ENCODE assay signal across 15 cellular contexts in genomic region chr6:113351183-113351834, GRCh38.
DNase-seq lines count a peak whose midpoint lies in the region; ATAC-seq and TF ChIP-seq lines count a peak whose summit lies in the region.
"Had no signal": no experiment of that assay in that cellular context is flagged by ENCODE, and none has a peak within 500 bp of the region (broad histone marks: within the 10 kb centered on the region; RNA-seq: fewer than 3 reads in every experiment).

No MANE protein-coding gene starts in this region.

- H3K4me1 Mint-ChIP-seq in Calu3 (ENCODE audit: low read depth, unreplicated experiment) = peaks cover 54% of the 10 kb centered on the region
- H3K4me1 Mint-ChIP-seq in stimulated activated naive B cell treated with anti-CD40 and anti-IgM and Interleukin-4, amounts not matched to agents 10 μg/mL and 1 μg/mL and 100 μg/mL, for 72 hours = peaks cover 5 to 8% of the 10 kb centered on the region in 2 donors

- H3K4me1 ChIP-seq in mesodermal cell (ENCODE audit: control insufficient read depth, insufficient read depth, low read length, poor library complexity, severe bottlenecking) (peaks cover 45% of the 10 kb centered on the region), transverse colon (peaks cover 0 to 25% (median 4%) of the 10 kb centered on the region in 4 donors)
- H3K4me1 ChIP-seq: neural progenitor cell had no signal

- H3K27ac Mint-ChIP-seq in Calu3 (ENCODE audit: unreplicated experiment) = peak overlapping the region; percentile 46
- no peak overlapping the region for H3K27ac Mint-ChIP-seq in stimulated activated naive B cell treated with anti-CD40 and anti-IgM and Interleukin-4, amounts not matched to agents 10 μg/mL and 1 μg/mL and 100 μg/mL, for 72 hours
- H3K27ac Mint-ChIP-seq: neural progenitor cell had no signal

- ATAC-seq in stimulated activated naive B cell treated with anti-CD40 and anti-IgM and Interleukin-4, amounts not matched to agents 10 μg/mL and 1 μg/mL and 100 μg/mL, for 72 hours (replicated peaks) = no peak
- ATAC-seq: gastrocnemius medialis had no signal

- DNase-seq in Calu3 (no peak), NCI-H226 (peak; percentile 56), choroid plexus epithelial cell (ENCODE audit: low read depth) (peak; percentile 80), transverse colon (no peak), amygdala (lab: John Stamatoyannopoulos, UW) (no peak), DMS153 treated with DMSO at 0.1 percent for 48 hours (lab: John Stamatoyannopoulos, UW; ENCODE audit: unreplicated experiment) (no peak)
- no peak for DNase-seq in stimulated activated naive B cell treated with anti-CD40 and anti-IgM and Interleukin-4, amounts not matched to agents 10 μg/mL and 1 μg/mL and 100 μg/mL, for 72 hours
- DNase-seq: activated CD4-positive, CD25-positive, alpha-beta regulatory T cell; activated T-cell treated with anti-CD3 and anti-CD28 coated beads, Interleukin-2, amount 50 U/mL, for 48 hours; gastrocnemius medialis; NCI-H2171 had no signal

- 73 to 83% methylated on average over 1 of the region's 4 CpGs for WGBS in mesodermal cell (ENCODE audit: insufficient coverage in 2 of 2), 2 experiments
- WGBS in transverse colon (ENCODE audit: low coverage in 1 of 2), 2 donors = 51 to 64% methylated on average over 4 of the region's 4 CpGs

- peaks cover 18% of the 10 kb centered on the region for H3K36me3 Mint-ChIP-seq in Calu3 (ENCODE audit: insufficient read depth, unreplicated experiment)
- H3K36me3 Mint-ChIP-seq in stimulated activated naive B cell treated with anti-CD40 and anti-IgM and Interleukin-4, amounts not matched to agents 10 μg/mL and 1 μg/mL and 100 μg/mL, for 72 hours = no peaks in the 10 kb centered on the region
- H3K36me3 Mint-ChIP-seq: neural progenitor cell had no signal

- no peaks in the 10 kb centered on the region for H3K27me3 ChIP-seq in transverse colon
- H3K27me3 ChIP-seq: cardiac muscle cell, gastrocnemius medialis, neural progenitor cell had no signal

- TF ChIP-seq CTCF in Calu3 (IDR thresholded peaks at IDR 0.05; ENCODE audit: unreplicated experiment) = no peak
- no peak for TF ChIP-seq CTCF in choroid plexus epithelial cell (conservative IDR thresholded peaks at IDR 0.05; ENCODE audit: low read depth, low read length)
- TF ChIP-seq CTCF in transverse colon (IDR thresholded peaks at IDR 0.05) = no peak

- no peak overlapping the region for H3K4me3 Mint-ChIP-seq in Calu3 (ENCODE audit: low read depth, unreplicated experiment)
- no peak overlapping the region for H3K4me3 Mint-ChIP-seq in stimulated activated naive B cell treated with anti-CD40 and anti-IgM and Interleukin-4, amounts not matched to agents 10 μg/mL and 1 μg/mL and 100 μg/mL, for 72 hours
- H3K4me3 Mint-ChIP-seq: neural progenitor cell had no signal

- TF ChIP-seq POLR2A in transverse colon (IDR thresholded peaks at IDR 0.05) = no peak

- H3K4me3 ChIP-seq in choroid plexus epithelial cell (ENCODE audit: low read depth, low read length) (no peak overlapping the region), mesodermal cell (ENCODE audit: extremely low read depth, insufficient read depth, low read length, poor library complexity, severe bottlenecking) (no peak overlapping the region), transverse colon (no peak overlapping the region)
- H3K4me3 ChIP-seq: cardiac muscle cell, gastrocnemius medialis, neural progenitor cell had no signal

- H3K27me3 Mint-ChIP-seq in Calu3 (ENCODE audit: unreplicated experiment) = no peaks in the 10 kb centered on the region
- H3K27me3 Mint-ChIP-seq in stimulated activated naive B cell treated with anti-CD40 and anti-IgM and Interleukin-4, amounts not matched to agents 10 μg/mL and 1 μg/mL and 100 μg/mL, for 72 hours = peaks cover 0 to 18% of the 10 kb centered on the region in 2 donors

- BruUV-seq in Calu3 (replicated peaks; lab: Mats Ljungman, UMichigan) = no TSS peak

- H3K36me3 ChIP-seq in mesodermal cell (ENCODE audit: control insufficient read depth, insufficient read depth, low read length) (no peaks in the 10 kb centered on the region), transverse colon (no peaks in the 10 kb centered on the region)
- H3K36me3 ChIP-seq: cardiac muscle cell, gastrocnemius medialis, neural progenitor cell had no signal

- in situ Hi-C loops in transverse colon (cut with MboI; ENCODE audit: low pct_ligation_motif_present in 1 of 4, low pct_unique_long_range_greater_than_20kb in 1 of 4, low sequenced_read_pairs in 3 of 4) = no loop called here

- no peaks in the 10 kb centered on the region for H3K9me3 Mint-ChIP-seq in Calu3 (ENCODE audit: low read depth, unreplicated experiment)
- no peaks in the 10 kb centered on the region for H3K9me3 Mint-ChIP-seq in stimulated activated naive B cell treated with anti-CD40 and anti-IgM and Interleukin-4, amounts not matched to agents 10 μg/mL and 1 μg/mL and 100 μg/mL, for 72 hours

- H3K27ac ChIP-seq in mesodermal cell (ENCODE audit: low read depth, low read length, severe bottlenecking) = peak overlapping the region; percentile 36
- peak overlapping the region in 1 of 4 donors; percentile 42 for H3K27ac ChIP-seq in transverse colon
- H3K27ac ChIP-seq: cardiac muscle cell, KMS-11, neural progenitor cell had no signal

- CTCF ChIA-PET in Calu3 (lab: Charles Lee) = interaction anchor here (0.8 to 1.0 kb wide), 2 partner anchors 45 to 508 kb away, joined by 5 to 7 read pairs; no protein-coding TSS in a partner anchor

- peaks cover 3% of the 10 kb centered on the region for H3K9me3 ChIP-seq in mesodermal cell (ENCODE audit: control insufficient read depth, low read length)
- H3K9me3 ChIP-seq in transverse colon = no peaks in the 10 kb centered on the region
- H3K9me3 ChIP-seq: gastrocnemius medialis had no signal

- TF ChIP-seq EP300 in transverse colon (IDR thresholded peaks at IDR 0.05; ENCODE audit: low read depth) = no peak

- intact Hi-C loops in Calu3 (cut with micrococcal nuclease; ENCODE audit: unreplicated experiment) (loop anchor here (5.0 kb wide), 1 partner anchor 281 kb away; no protein-coding TSS in a partner anchor), transverse colon (cut with DNase I; ENCODE audit: low total_unique reads) (no loop called here)

Comparison
In these comparisons a context has a peak if more than half of its experiments do, and no peak if none do; other contexts are left out.
1. DNase-seq: peak in NCI-H226 (single experiment) and choroid plexus epithelial cell (single experiment); none in Calu3 (single experiment), transverse colon (single experiment), stimulated activated naive B cell treated with anti-CD40 and anti-IgM and Interleukin-4, amounts not matched to agents 10 μg/mL and 1 μg/mL and 100 μg/mL, for 72 hours (single experiment), amygdala (0 of 56) and DMS153 treated with DMSO at 0.1 percent for 48 hours (single experiment).